In genomic region chr14:68820536-68820935, GRCh38 we compare ENCODE assay signal across 12 cellular contexts. TPM values are rescaled to one million over a fixed set of nuclear protein-coding genes. Genes with fewer than 3 reads are reported as not detected.
A peak's percentile ranks its signal among the peaks of the same experiment; 100 is the strongest.
DNase-seq lines count a peak whose midpoint lies in the region; ATAC-seq and TF ChIP-seq lines count a peak whose summit lies in the region.
"Had no signal": no experiment of that assay in that cellular context is flagged by ENCODE, and none has a peak within 500 bp of the region (broad histone marks: within the 10 kb centered on the region; RNA-seq: fewer than 3 reads in every experiment).

No MANE protein-coding gene starts in this region.

- H3K79me2 ChIP-seq in Loucy (ENCODE audit: insufficient read depth, low read length), result peaks cover 10% of the 10 kb centered on the region; the same call in 1 of the 2 replicates

- no peaks in the 10 kb centered on the region for H4K20me1 ChIP-seq in Loucy (ENCODE audit: insufficient read depth, low read length, poor library complexity, severe bottlenecking)

- peak overlapping the region; percentile 20 for H3K4me2 ChIP-seq in Loucy (ENCODE audit: low read depth, low read length, poor library complexity, severe bottlenecking)

- H3K4me3 Mint-ChIP-seq in CD8-positive, alpha-beta memory T cell, result peak overlapping the region; percentile 2 to 65 (median 20)
- no peak overlapping the region for H3K4me3 Mint-ChIP-seq in activated naive CD8-positive, alpha-beta T cell treated with anti-CD3 and anti-CD28 coated beads for 36 hours
- no peak overlapping the region for H3K4me3 Mint-ChIP-seq in nephron progenitor cell

- peak overlapping the region; percentile 18 to 94 (median 80) for H3K27ac Mint-ChIP-seq in CD8-positive, alpha-beta memory T cell
- H3K27ac Mint-ChIP-seq in activated naive CD8-positive, alpha-beta T cell treated with anti-CD3 and anti-CD28 coated beads for 36 hours, result peak overlapping the region; percentile 87
- H3K27ac Mint-ChIP-seq in nephron progenitor cell, result peak overlapping the region; percentile 71

- no peaks in the 10 kb centered on the region for H3K27me3 ChIP-seq in CD8-positive, alpha-beta memory T cell (ENCODE audit: insufficient read depth, low read length, poor library complexity, severe bottlenecking)
- no peaks in the 10 kb centered on the region for H3K27me3 ChIP-seq in Loucy (ENCODE audit: insufficient read depth, low read length, poor library complexity, severe bottlenecking)
- H3K27me3 ChIP-seq: heart left ventricle, left lung, SJCRH30 had no signal

- no peaks in the 10 kb centered on the region for H3K36me3 ChIP-seq in CD8-positive, alpha-beta memory T cell (ENCODE audit: insufficient read depth, low read length)
- H3K36me3 ChIP-seq in Loucy (ENCODE audit: insufficient read depth, low read length), result no peaks in the 10 kb centered on the region
- H3K36me3 ChIP-seq: heart left ventricle, left lung, SJCRH30 had no signal

- no peaks in the 10 kb centered on the region for H3K9me3 ChIP-seq in CD8-positive, alpha-beta memory T cell (ENCODE audit: low read length)
- no peaks in the 10 kb centered on the region for H3K9me3 ChIP-seq in Loucy (ENCODE audit: insufficient read depth, low read depth, low read length)
- H3K9me3 ChIP-seq: heart left ventricle, left lung, SJCRH30 had no signal

- TF ChIP-seq CTCF in Loucy (conservative IDR thresholded peaks at IDR 0.05; ENCODE audit: low read length), result no peak
- no peak for TF ChIP-seq CTCF in nephron progenitor cell (IDR thresholded peaks at IDR 0.05)

- no peaks in the 10 kb centered on the region for H3K9me2 ChIP-seq in Loucy (replicated peaks; ENCODE audit: low read depth, low read length)

- POLR2A ChIA-PET in CD8-positive, alpha-beta memory T cell (lab: Charles Lee), result interaction anchor here (12.2 kb wide), 1 partner anchor 27 kb away, joined by 445 read pairs; the partner anchor contains the start of gene ZFP36L1

- H3K4me3 ChIP-seq in CD8-positive, alpha-beta memory T cell (ENCODE audit: low read length), result no peak overlapping the region
- no peak overlapping the region for H3K4me3 ChIP-seq in Loucy (ENCODE audit: low read length, poor library complexity, severe bottlenecking)
- H3K4me3 ChIP-seq: heart left ventricle, left lung, SJCRH30 had no signal

- peaks cover 55% of the 10 kb centered on the region for H3K4me1 ChIP-seq in CD8-positive, alpha-beta memory T cell (ENCODE audit: insufficient read depth, low read length)
- H3K4me1 ChIP-seq in Loucy (ENCODE audit: insufficient read depth, low read length, poor library complexity, severe bottlenecking), result peaks cover 46% of the 10 kb centered on the region

- no peaks in the 10 kb centered on the region for H3K9me3 Mint-ChIP-seq in CD8-positive, alpha-beta memory T cell
- H3K9me3 Mint-ChIP-seq in activated naive CD8-positive, alpha-beta T cell treated with anti-CD3 and anti-CD28 coated beads for 36 hours, result no peaks in the 10 kb centered on the region
- H3K9me3 Mint-ChIP-seq in nephron progenitor cell, result no peaks in the 10 kb centered on the region

- no peaks in the 10 kb centered on the region for H3K27me3 Mint-ChIP-seq in CD8-positive, alpha-beta memory T cell
- no peaks in the 10 kb centered on the region for H3K27me3 Mint-ChIP-seq in activated naive CD8-positive, alpha-beta T cell treated with anti-CD3 and anti-CD28 coated beads for 36 hours
- H3K27me3 Mint-ChIP-seq in nephron progenitor cell (ENCODE audit: low read depth, poor library complexity), result no peaks in the 10 kb centered on the region

- peaks cover 39 to 40% (median 40%) of the 10 kb centered on the region in 3 donors for H3K4me1 Mint-ChIP-seq in CD8-positive, alpha-beta memory T cell
- peaks cover 47% of the 10 kb centered on the region for H3K4me1 Mint-ChIP-seq in activated naive CD8-positive, alpha-beta T cell treated with anti-CD3 and anti-CD28 coated beads for 36 hours
- H3K4me1 Mint-ChIP-seq in nephron progenitor cell, result peaks cover 56% of the 10 kb centered on the region

- H3K36me3 Mint-ChIP-seq in CD8-positive, alpha-beta memory T cell, result peaks cover 0 to 1% (median 0%) of the 10 kb centered on the region in 3 donors
- H3K36me3 Mint-ChIP-seq in activated naive CD8-positive, alpha-beta T cell treated with anti-CD3 and anti-CD28 coated beads for 36 hours, result no peaks in the 10 kb centered on the region
- no peaks in the 10 kb centered on the region for H3K36me3 Mint-ChIP-seq in nephron progenitor cell (ENCODE audit: low read depth)

- 0 out of 2 replicates have a peak overlapping the region, but pooled peaks have one; percentile 13 for H2AFZ ChIP-seq in Loucy (ENCODE audit: low read length)

- H3K9ac ChIP-seq in Loucy (ENCODE audit: low read depth, low read length, poor library complexity, severe bottlenecking), result no peak overlapping the region

- DNase-seq in CD8-positive, alpha-beta memory T cell, result peak in 4 of 5 donors; percentile 28 to 71 (median 52)
- DNase-seq in activated naive CD8-positive, alpha-beta T cell treated with anti-CD3 and anti-CD28 coated beads for 36 hours, result no peak
- DNase-seq in nephron progenitor cell, result no peak
- DNase-seq in stimulated activated CD4-positive, alpha-beta T cell treated with anti-CD3 and anti-CD28 coated beads, Interleukin-2, amount 100 ng/mL, for 24 hours, result no peak
- DNase-seq: left lung, occipital lobe, SJCRH30 had no signal

- ATAC-seq in HG03378 (IDR thresholded peaks at IDR 0.05; ENCODE audit: unreplicated experiment) (no peak), HG02610 (IDR thresholded peaks at IDR 0.05; ENCODE audit: unreplicated experiment) (no peak), HG03025 (IDR thresholded peaks at IDR 0.05; ENCODE audit: low FRiP score, unreplicated experiment) (no peak)
- ATAC-seq: heart left ventricle, left lung had no signal

- no peaks in the 10 kb centered on the region for H3F3A ChIP-seq in Loucy (ENCODE audit: low read depth)

- H3K27ac ChIP-seq in CD8-positive, alpha-beta memory T cell (ENCODE audit: low read depth, low read length), result no peak overlapping the region
- H3K27ac ChIP-seq: SJCRH30 had no signal

- CTCF ChIA-PET in CD8-positive, alpha-beta memory T cell (lab: Charles Lee), result interaction anchor here (0.6 to 11.6 kb wide), 4 partner anchors 21 to 574 kb away, joined by 5 to 282 read pairs (median 60); partner anchors contain the start of gene ZFP36L1

RNA-seq across cellular contexts. Expression of gene ZFP36L1, which starts 27.7 kb away (rescaled TPM):
- total RNA-seq in CD8-positive, alpha-beta memory T cell, result 100 to 1,000 TPM; 128 to 133 TPM
- polyA plus RNA-seq in CD8-positive, alpha-beta memory T cell, result 124 TPM
- 10 to 100 TPM; 84.4 to 86.2 TPM for total RNA-seq in activated naive CD8-positive, alpha-beta T cell treated with anti-CD3 and anti-CD28 coated beads for 36 hours

Comparison
In these comparisons a context has a peak if more than half of its experiments do, and no peak if none do; other contexts are left out.
1. DNase-seq: peak in CD8-positive, alpha-beta memory T cell (4 of 5); none in activated naive CD8-positive, alpha-beta T cell treated with anti-CD3 and anti-CD28 coated beads for 36 hours (single experiment), nephron progenitor cell (single experiment) and stimulated activated CD4-positive, alpha-beta T cell treated with anti-CD3 and anti-CD28 coated beads, Interleukin-2, amount 100 ng/mL, for 24 hours (0 of 2).
2. H3K4me3 Mint-ChIP-seq: peak in CD8-positive, alpha-beta memory T cell (7 of 7); none in activated naive CD8-positive, alpha-beta T cell treated with anti-CD3 and anti-CD28 coated beads for 36 hours (single experiment) and nephron progenitor cell (single experiment).
3. Peak in every context shown above with its lines, with median percentiles within 50 percentile points of each other: H3K27ac Mint-ChIP-seq.